Comparison of ENCODE assay signal across 18 cellular contexts in the genomic region with DNA sequence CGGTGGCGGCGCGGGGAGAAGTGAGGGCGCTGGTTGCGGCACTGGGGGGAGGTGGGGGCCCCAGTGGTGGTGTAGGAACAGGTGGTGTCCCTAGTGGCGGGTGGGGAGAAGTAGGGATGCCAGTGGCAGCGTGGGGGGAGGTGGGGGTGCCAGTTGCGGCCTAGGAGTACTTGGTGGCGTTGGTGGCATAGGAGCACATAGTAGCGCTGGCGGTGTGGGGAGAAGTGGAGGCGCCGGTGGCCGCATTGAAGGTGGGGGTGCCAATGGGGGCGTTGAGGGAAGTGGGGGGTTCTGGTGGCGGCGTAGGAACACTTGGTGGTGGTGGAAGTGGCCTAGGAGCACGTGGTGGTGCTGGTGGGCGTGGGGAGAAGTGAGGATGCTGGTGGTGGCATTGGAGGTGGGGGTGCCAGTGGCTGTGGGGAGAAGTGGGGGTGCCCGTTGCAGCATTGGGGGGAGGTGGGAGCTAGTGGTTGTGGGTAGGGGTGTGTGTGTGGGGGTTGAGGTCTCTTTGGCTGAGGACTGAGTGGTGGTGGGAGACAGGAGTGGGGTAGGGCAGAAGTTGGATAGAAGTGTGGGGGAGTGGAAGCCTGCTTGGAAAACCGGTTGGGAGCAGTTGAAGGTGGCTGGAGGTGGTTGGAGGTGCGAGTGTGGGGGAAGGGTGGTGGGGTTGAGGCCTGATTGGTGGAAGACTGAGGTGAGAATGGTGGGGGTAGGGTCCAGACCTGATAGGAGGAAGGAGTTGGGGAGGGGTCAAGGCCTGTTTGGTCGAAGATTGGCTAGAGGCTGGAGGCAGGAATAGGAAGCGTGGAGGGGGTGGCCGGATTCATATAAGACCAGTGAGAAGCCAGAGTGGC. TPM values are rescaled to one million over a fixed set of nuclear protein-coding genes. Genes with fewer than 3 reads are reported as not detected.
A peak's percentile ranks its signal among the peaks of the same experiment; 100 is the strongest.
DNase-seq lines count a peak whose midpoint lies in the region; ATAC-seq and TF ChIP-seq lines count a peak whose summit lies in the region.
"Had no signal": no experiment of that assay in that cellular context is flagged by ENCODE, and none has a peak within 500 bp of the region (broad histone marks: within the 10 kb centered on the region; RNA-seq: fewer than 3 reads in every experiment).

No MANE protein-coding gene starts in this region.

- peaks cover 30% of the 10 kb centered on the region for H3K36me3 Mint-ChIP-seq in activated CD4-positive, alpha-beta T cell treated with anti-CD3 and anti-CD28 coated beads, Interleukin-2, amount 10 ng/mL, durations not matched to agents 24 days and 14 days (ENCODE audit: low read depth)
- peaks cover 24% of the 10 kb centered on the region for H3K36me3 Mint-ChIP-seq in activated CD4-positive, alpha-beta T cell treated with anti-CD3 and anti-CD28 coated beads, Interleukin-2, amount 10 ng/mL, durations not matched to agents 7 days and 5 days (ENCODE audit: low read depth)
- H3K36me3 Mint-ChIP-seq in H9 (ENCODE audit: insufficient read depth in 1 of 3, low read depth in 3 of 3) (peaks cover 13 to 44% (median 35%) of the 10 kb centered on the region in 3 experiments), osteocyte (ENCODE audit: unreplicated experiment) (peaks cover 19% of the 10 kb centered on the region), nephron progenitor cell (ENCODE audit: low read depth) (peaks cover 38% of the 10 kb centered on the region)
- peaks cover 39% of the 10 kb centered on the region for H3K36me3 Mint-ChIP-seq in central memory CD8-positive, alpha-beta T cell (ENCODE audit: insufficient read depth)

- no peaks in the 10 kb centered on the region for H3K4me1 ChIP-seq in H9 (ENCODE audit: insufficient read depth, low read length)
- H3K4me1 ChIP-seq: A549 had no signal

- H2BK5ac ChIP-seq in H9 (ENCODE audit: insufficient read length, low read length): no peak overlapping the region

- no peak overlapping the region for H3K4ac ChIP-seq in H9 (ENCODE audit: low read depth, low read length)

- WGBS in H9 (ENCODE audit: extremely low coverage, insufficient read length, low lambda C conversion rate): no CpG with 5 or more reads among the region's 26 CpGs

- H3K79me1 ChIP-seq in H9 (ENCODE audit: insufficient read depth, low read depth, low read length, poor library complexity, severe bottlenecking): no peaks in the 10 kb centered on the region

- no peak overlapping the region for H4K91ac ChIP-seq in H9 (ENCODE audit: insufficient read length, low read depth, low read length)

- H3K27me3 Mint-ChIP-seq in activated CD4-positive, alpha-beta T cell treated with anti-CD3 and anti-CD28 coated beads, Interleukin-2, amount 10 ng/mL, durations not matched to agents 24 days and 14 days: no peaks in the 10 kb centered on the region
- H3K27me3 Mint-ChIP-seq in activated CD4-positive, alpha-beta T cell treated with anti-CD3 and anti-CD28 coated beads, Interleukin-2, amount 10 ng/mL, durations not matched to agents 7 days and 5 days: no peaks in the 10 kb centered on the region
- peaks cover 4% of the 10 kb centered on the region; the same call in 1 of the 2 replicates for H3K27me3 Mint-ChIP-seq in H9 (ENCODE audit: low read depth)
- H3K27me3 Mint-ChIP-seq in central memory CD8-positive, alpha-beta T cell: no peaks in the 10 kb centered on the region
- H3K27me3 Mint-ChIP-seq in osteocyte (ENCODE audit: unreplicated experiment): no peaks in the 10 kb centered on the region
- no peaks in the 10 kb centered on the region for H3K27me3 Mint-ChIP-seq in nephron progenitor cell (ENCODE audit: low read depth, poor library complexity)

- intact Hi-C loops in activated CD4-positive, alpha-beta T cell treated with anti-CD3 and anti-CD28 coated beads, Interleukin-2, amount 10 ng/mL, durations not matched to agents 24 days and 14 days (cut with micrococcal nuclease): no loop called here
- intact Hi-C loops in Right ventricle myocardium inferior (cut with DNase I): loop anchor here (5.0 kb wide), 1 partner anchor 73 kb away; no protein-coding TSS in a partner anchor

- no peak overlapping the region for H3K4me3 Mint-ChIP-seq in activated CD4-positive, alpha-beta T cell treated with anti-CD3 and anti-CD28 coated beads, Interleukin-2, amount 10 ng/mL, durations not matched to agents 24 days and 14 days
- H3K4me3 Mint-ChIP-seq in activated CD4-positive, alpha-beta T cell treated with anti-CD3 and anti-CD28 coated beads, Interleukin-2, amount 10 ng/mL, durations not matched to agents 7 days and 5 days: no peak overlapping the region
- no peak overlapping the region for H3K4me3 Mint-ChIP-seq in H9
- H3K4me3 Mint-ChIP-seq in central memory CD8-positive, alpha-beta T cell: no peak overlapping the region
- H3K4me3 Mint-ChIP-seq in osteocyte (ENCODE audit: unreplicated experiment): no peak overlapping the region
- no peak overlapping the region for H3K4me3 Mint-ChIP-seq in nephron progenitor cell
- H3K4me3 Mint-ChIP-seq: neural crest cell had no signal

- H4K8ac ChIP-seq in H9 (replicated peaks; ENCODE audit: insufficient read length, low read depth, low read length): no peak overlapping the region

- DNase-seq in activated CD4-positive, alpha-beta T cell treated with anti-CD3 and anti-CD28 coated beads, Interleukin-2, amount 10 ng/mL, durations not matched to agents 24 days and 14 days: no peak
- no peak for DNase-seq in activated CD4-positive, alpha-beta T cell treated with anti-CD3 and anti-CD28 coated beads, Interleukin-2, amount 10 ng/mL, durations not matched to agents 7 days and 5 days
- peak; percentile 39 for DNase-seq in H9
- DNase-seq in central memory CD8-positive, alpha-beta T cell (ENCODE audit: low spot score in 2 of 2): no peak
- DNase-seq in osteocyte (ENCODE audit: extremely low spot score, unreplicated experiment): no peak
- no peak for DNase-seq in Right ventricle myocardium inferior (ENCODE audit: missing footprints)
- DNase-seq in nephron progenitor cell: no peak
- DNase-seq: C1 segment of cervical spinal cord; heart right ventricle; MG63; NCI-H146; small intestine; stimulated activated CD8-positive, alpha-beta memory T cell treated with anti-CD3 and anti-CD28 coated beads, Interleukin-4, amount 100 ng/mL, for 48 hours had no signal

- H2BK120ac ChIP-seq in H9 (ENCODE audit: low read depth, low read length, poor library complexity, severe bottlenecking): no peak overlapping the region

- no peak overlapping the region for H2BK15ac ChIP-seq in H9 (ENCODE audit: low read depth, low read length)

- no peak overlapping the region for H3K4me2 ChIP-seq in H9 (ENCODE audit: insufficient read depth, insufficient read length, low read length)
- H3K4me2 ChIP-seq: A549 had no signal

- no peaks in the 10 kb centered on the region for H3K23me2 ChIP-seq in H9 (ENCODE audit: insufficient read length, low read depth, low read length, poor library complexity, severe bottlenecking)

- H3K18ac ChIP-seq in H9 (ENCODE audit: insufficient read length, low read depth, low read length): no peak overlapping the region

- no peak overlapping the region for H2AK5ac ChIP-seq in H9 (ENCODE audit: insufficient read length, low read length)

- H3K56ac ChIP-seq in H9 (ENCODE audit: insufficient read length, low read depth, low read length): no peak overlapping the region

- H3K27me3 ChIP-seq in H9 (ENCODE audit: insufficient read depth, low read length): no peaks in the 10 kb centered on the region
- H3K27me3 ChIP-seq: heart right ventricle, MG63 had no signal

- no peaks in the 10 kb centered on the region for H3K9me3 ChIP-seq in H9 (ENCODE audit: control insufficient read depth, low read depth, low read length)
- H3K9me3 ChIP-seq: A549, heart right ventricle, MG63 had no signal

- H3K27ac ChIP-seq in H9 (ENCODE audit: insufficient read length, low read depth, low read length): no peak overlapping the region
- H3K27ac ChIP-seq: A549, SK-N-MC had no signal

- no peak overlapping the region for H3T11ph ChIP-seq in H9 (ENCODE audit: low read length)

- peaks cover 3% of the 10 kb centered on the region for H3K4me1 Mint-ChIP-seq in activated CD4-positive, alpha-beta T cell treated with anti-CD3 and anti-CD28 coated beads, Interleukin-2, amount 10 ng/mL, durations not matched to agents 24 days and 14 days
- H3K4me1 Mint-ChIP-seq in activated CD4-positive, alpha-beta T cell treated with anti-CD3 and anti-CD28 coated beads, Interleukin-2, amount 10 ng/mL, durations not matched to agents 7 days and 5 days: no peaks in the 10 kb centered on the region
- H3K4me1 Mint-ChIP-seq in H9: 0 out of 4 replicates have a peak, but pooled peaks cover 0 to 10% of the 10 kb centered on the region in 2 experiments
- H3K4me1 Mint-ChIP-seq in central memory CD8-positive, alpha-beta T cell: no peaks in the 10 kb centered on the region
- peaks cover under 1% of the 10 kb centered on the region for H3K4me1 Mint-ChIP-seq in osteocyte (ENCODE audit: unreplicated experiment)
- H3K4me1 Mint-ChIP-seq in nephron progenitor cell: no peaks in the 10 kb centered on the region
- H3K4me1 Mint-ChIP-seq: neural crest cell had no signal

- H3K9ac ChIP-seq in H9 (ENCODE audit: extremely low read depth, insufficient read length, low read length): no peak overlapping the region

- no peaks in the 10 kb centered on the region for H3K9me3 Mint-ChIP-seq in activated CD4-positive, alpha-beta T cell treated with anti-CD3 and anti-CD28 coated beads, Interleukin-2, amount 10 ng/mL, durations not matched to agents 24 days and 14 days
- H3K9me3 Mint-ChIP-seq in activated CD4-positive, alpha-beta T cell treated with anti-CD3 and anti-CD28 coated beads, Interleukin-2, amount 10 ng/mL, durations not matched to agents 7 days and 5 days: no peaks in the 10 kb centered on the region
- H3K9me3 Mint-ChIP-seq in H9 (peaks cover 44 to 57% of the 10 kb centered on the region in 2 experiments), osteocyte (ENCODE audit: unreplicated experiment) (peaks cover 3% of the 10 kb centered on the region), nephron progenitor cell (peaks cover 33% of the 10 kb centered on the region)
- H3K9me3 Mint-ChIP-seq in central memory CD8-positive, alpha-beta T cell: no peaks in the 10 kb centered on the region

- peak overlapping the region; percentile 58 for H3K27ac Mint-ChIP-seq in activated CD4-positive, alpha-beta T cell treated with anti-CD3 and anti-CD28 coated beads, Interleukin-2, amount 10 ng/mL, durations not matched to agents 24 days and 14 days
- no peak overlapping the region for H3K27ac Mint-ChIP-seq in activated CD4-positive, alpha-beta T cell treated with anti-CD3 and anti-CD28 coated beads, Interleukin-2, amount 10 ng/mL, durations not matched to agents 7 days and 5 days
- no peak overlapping the region for H3K27ac Mint-ChIP-seq in H9
- H3K27ac Mint-ChIP-seq in central memory CD8-positive, alpha-beta T cell (ENCODE audit: low read depth): peak overlapping the region; percentile 76
- peak overlapping the region; percentile 3 for H3K27ac Mint-ChIP-seq in osteocyte (ENCODE audit: unreplicated experiment)
- H3K27ac Mint-ChIP-seq in nephron progenitor cell: no peak overlapping the region

- no peak for TF ChIP-seq CTCF in H9 (conservative IDR thresholded peaks at IDR 0.05)
- TF ChIP-seq CTCF in osteocyte (IDR thresholded peaks at IDR 0.05): no peak
- no peak for TF ChIP-seq CTCF in nephron progenitor cell (IDR thresholded peaks at IDR 0.05)

- ATAC-seq in central memory CD8-positive, alpha-beta T cell (replicated peaks; ENCODE audit: extremely low read depth, poor library complexity, severe bottlenecking): no peak
- no peak for ATAC-seq in Right ventricle myocardium inferior
- no peak for ATAC-seq in HG03139 (IDR thresholded peaks at IDR 0.05; ENCODE audit: unreplicated experiment)

- H3K23ac ChIP-seq in H9 (ENCODE audit: insufficient read length, low read depth, low read length): no peak overlapping the region

- no peak overlapping the region for H2BK12ac ChIP-seq in H9 (ENCODE audit: insufficient read length, low read depth, low read length)

- no peaks in the 10 kb centered on the region for H3K79me2 ChIP-seq in H9 (ENCODE audit: insufficient read depth, low read length)

- no peak overlapping the region for H2BK20ac ChIP-seq in H9 (ENCODE audit: low read depth, low read length, poor library complexity, severe bottlenecking)

- H4K5ac ChIP-seq in H9 (ENCODE audit: insufficient read length, low read depth, low read length): no peak overlapping the region

- no peaks in the 10 kb centered on the region for H4K20me1 ChIP-seq in H9 (ENCODE audit: control insufficient read depth, insufficient read depth, insufficient read length)

- H2AFZ ChIP-seq in H9 (ENCODE audit: low read length): no peak overlapping the region

- POLR2A ChIA-PET in activated CD4-positive, alpha-beta T cell treated with anti-CD3 and anti-CD28 coated beads, Interleukin-2, amount 10 ng/mL, durations not matched to agents 7 days and 5 days (lab: Charles Lee): no interaction called here

- CTCF ChIA-PET in activated CD4-positive, alpha-beta T cell treated with anti-CD3 and anti-CD28 coated beads, Interleukin-2, amount 10 ng/mL, durations not matched to agents 7 days and 5 days (lab: Charles Lee): no interaction called here

- H3K14ac ChIP-seq in H9 (ENCODE audit: insufficient read depth, low read length): no peak overlapping the region

RNA-seq across cellular contexts. Expression of gene GCNA, which starts 1.1 kb away (rescaled TPM):
- 3.3 and 4.5 TPM in 2 replicates for total RNA-seq in activated CD4-positive, alpha-beta T cell treated with anti-CD3 and anti-CD28 coated beads, Interleukin-2, amount 10 ng/mL, durations not matched to agents 24 days and 14 days
- 1 to 10 TPM; 4.7 to 5.9 TPM for total RNA-seq in activated CD4-positive, alpha-beta T cell treated with anti-CD3 and anti-CD28 coated beads, Interleukin-2, amount 10 ng/mL, durations not matched to agents 7 days and 5 days
- 0.48 and 0.96 TPM in 2 replicates for total RNA-seq in H9 (2021)
- total RNA-seq in osteocyte: 4.4 and 4.6 TPM in 2 replicates
- 1.7 TPM for total RNA-seq in Right ventricle myocardium inferior

RNA-seq across cellular contexts. Expression of gene CXCR3, which starts 38.9 kb away (rescaled TPM):
- 34.5 and 35.2 TPM in 2 replicates for total RNA-seq in activated CD4-positive, alpha-beta T cell treated with anti-CD3 and anti-CD28 coated beads, Interleukin-2, amount 10 ng/mL, durations not matched to agents 24 days and 14 days
- total RNA-seq in activated CD4-positive, alpha-beta T cell treated with anti-CD3 and anti-CD28 coated beads, Interleukin-2, amount 10 ng/mL, durations not matched to agents 7 days and 5 days: 10 to 100 TPM; 68.2 to 73.5 TPM
- not detected in 2 replicates for total RNA-seq in H9 (2021)
- total RNA-seq in osteocyte: not detected in 2 replicates
- total RNA-seq in Right ventricle myocardium inferior: 0.32 TPM
- total RNA-seq: neural crest cell, pulmonary artery endothelial cell had no signal

RNA-seq across cellular contexts. Expression of gene OGT, which starts 46.5 kb away (rescaled TPM):
- total RNA-seq in activated CD4-positive, alpha-beta T cell treated with anti-CD3 and anti-CD28 coated beads, Interleukin-2, amount 10 ng/mL, durations not matched to agents 24 days and 14 days: 284 and 301 TPM in 2 replicates
- 100 to 1,000 TPM; 345 to 362 TPM for total RNA-seq in activated CD4-positive, alpha-beta T cell treated with anti-CD3 and anti-CD28 coated beads, Interleukin-2, amount 10 ng/mL, durations not matched to agents 7 days and 5 days
- total RNA-seq in H9 (2021): 108 and 116 TPM in 2 replicates
- total RNA-seq in osteocyte: 210 and 238 TPM in 2 replicates
- 78.6 TPM for total RNA-seq in Right ventricle myocardium inferior

Comparison
In these comparisons a context has a peak if more than half of its experiments do, and no peak if none do; other contexts are left out.
1. H3K27ac Mint-ChIP-seq: peak in activated CD4-positive, alpha-beta T cell treated with anti-CD3 and anti-CD28 coated beads, Interleukin-2, amount 10 ng/mL, durations not matched to agents 24 days and 14 days (single experiment), central memory CD8-positive, alpha-beta T cell (single experiment) and osteocyte (single experiment); none in activated CD4-positive, alpha-beta T cell treated with anti-CD3 and anti-CD28 coated beads, Interleukin-2, amount 10 ng/mL, durations not matched to agents 7 days and 5 days (single experiment), H9 (0 of 3) and nephron progenitor cell (single experiment).
2. RNA of gene CXCR3, which starts 38.9 kb away (total RNA-seq): 68.2 to 73.5 TPM in activated CD4-positive, alpha-beta T cell treated with anti-CD3 and anti-CD28 coated beads, Interleukin-2, amount 10 ng/mL, durations not matched to agents 7 days and 5 days and 34.5 to 35.2 TPM in activated CD4-positive, alpha-beta T cell treated with anti-CD3 and anti-CD28 coated beads, Interleukin-2, amount 10 ng/mL, durations not matched to agents 24 days and 14 days; 0.32 TPM in Right ventricle myocardium inferior (single experiment), not detected in H9 and not detected in osteocyte; every median in the first group is over 10 times any median in the second.